11 cellular contexts compared by ENCODE assay signal in genomic region chr12:105352940-105353635, GRCh38. TPM values are rescaled to one million over a fixed set of nuclear protein-coding genes. Genes with fewer than 3 reads are reported as not detected.
DNase-seq lines count a peak whose midpoint lies in the region; ATAC-seq, FAIRE-seq and TF ChIP-seq lines count a peak whose summit lies in the region.
"Had no signal": no experiment of that assay in that cellular context is flagged by ENCODE, and none has a peak within 500 bp of the region (broad histone marks: within the 10 kb centered on the region; RNA-seq: fewer than 3 reads in every experiment).

No MANE protein-coding gene starts in this region.

- no peak for TF ChIP-seq POLR2A in body of pancreas (IDR thresholded peaks at IDR 0.05)

- H3K9me3 Mint-ChIP-seq in T-helper 2 cell treated with Interferon-gamma antibody and Interleukin-4, amounts not matched to agents 5 μg/mL and 100 μg/mL, for 36 hours: no peaks in the 10 kb centered on the region

- no peaks in the 10 kb centered on the region for H3K27me3 Mint-ChIP-seq in T-helper 2 cell treated with Interferon-gamma antibody and Interleukin-4, amounts not matched to agents 5 μg/mL and 100 μg/mL, for 36 hours (ENCODE audit: low read depth)

- peak; percentile 80 for ATAC-seq in body of pancreas
- peak; percentile 85 to 95 (median 89) for ATAC-seq in pancreas
- no peak for ATAC-seq in HG02759 (IDR thresholded peaks at IDR 0.05; ENCODE audit: unreplicated experiment)

- intact Hi-C loops in body of pancreas (cut with DNase I) (no loop called here), pancreas (cut with DNase I) (no loop called here)

- DNase-seq in EH (ENCODE audit: low read depth) (peak; percentile 50), LHCN-M2 (ENCODE audit: low read depth) (peak; percentile 19), body of pancreas (peak; percentile 31 to 62 (median 46)), pancreas (peak in 3 of 6 donors; percentile 35 to 59 (median 45)), OCI-M2 (lab: John Stamatoyannopoulos, UW; ENCODE audit: unreplicated experiment) (no peak), middle frontal gyrus (ENCODE audit: extremely low spot score, low spot score) (no peak)
- no peak for DNase-seq in T-helper 2 cell treated with Interferon-gamma antibody and Interleukin-4, amounts not matched to agents 5 μg/mL and 100 μg/mL, for 36 hours (ENCODE audit: low spot score)
- DNase-seq: naive B cell, NCI-H1930 had no signal

- H3K4me3 ChIP-seq in body of pancreas: no peak overlapping the region
- H3K4me3 ChIP-seq in pancreas: peak overlapping the region in 1 of 4 donors; percentile 3

- peaks cover 21% of the 10 kb centered on the region for H3K4me1 ChIP-seq in body of pancreas
- peaks cover 0 to 9% (median 7%) of the 10 kb centered on the region in 3 donors for H3K4me1 ChIP-seq in pancreas

- H3K4me3 Mint-ChIP-seq in T-helper 2 cell treated with Interferon-gamma antibody and Interleukin-4, amounts not matched to agents 5 μg/mL and 100 μg/mL, for 36 hours: no peak overlapping the region

- H3K27ac Mint-ChIP-seq in T-helper 2 cell treated with Interferon-gamma antibody and Interleukin-4, amounts not matched to agents 5 μg/mL and 100 μg/mL, for 36 hours: no peak overlapping the region

- peaks cover 67% of the 10 kb centered on the region for H3K4me1 Mint-ChIP-seq in T-helper 2 cell treated with Interferon-gamma antibody and Interleukin-4, amounts not matched to agents 5 μg/mL and 100 μg/mL, for 36 hours (ENCODE audit: low read depth)

- H3K36me3 ChIP-seq in body of pancreas (replicated peaks in 1 of 2; ENCODE audit: insufficient read depth in 1 of 2, low read depth in 2 of 2) (no peaks in the 10 kb centered on the region), pancreas (no peaks in the 10 kb centered on the region)

- peaks cover 56% of the 10 kb centered on the region for H3K36me3 Mint-ChIP-seq in T-helper 2 cell treated with Interferon-gamma antibody and Interleukin-4, amounts not matched to agents 5 μg/mL and 100 μg/mL, for 36 hours (ENCODE audit: low read depth)

- TF ChIP-seq CTCF in body of pancreas (IDR thresholded peaks at IDR 0.05) (no peak), pancreas (IDR thresholded peaks at IDR 0.05) (no peak)

- H3K27me3 ChIP-seq in body of pancreas (no peaks in the 10 kb centered on the region), pancreas (no peaks in the 10 kb centered on the region)

- no peaks in the 10 kb centered on the region for H3K9me3 ChIP-seq in body of pancreas
- no peaks in the 10 kb centered on the region for H3K9me3 ChIP-seq in pancreas

- peak overlapping the region; percentile 16 to 68 (median 52) for H3K27ac ChIP-seq in body of pancreas
- peak overlapping the region in 3 of 4 donors; percentile 28 to 46 (median 45) for H3K27ac ChIP-seq in pancreas

- FAIRE-seq in pancreas (lab: Jason Lieb, UNC): no peak
- FAIRE-seq: bronchial epithelial cell had no signal

- 39 to 44% methylated on average over 9 of the region's 9 CpGs for WGBS in body of pancreas, 2 donors
- 40 to 43% methylated on average over 9 of the region's 9 CpGs for WGBS in pancreas, 2 donors

RNA-seq across cellular contexts. Expression of gene C12orf75, which starts 22.6 kb away (rescaled TPM):
- total RNA-seq in LHCN-M2 (2014; rRNA removed): 238 and 300 TPM in 2 replicates
- 174 TPM for polyA plus RNA-seq in LHCN-M2 (2012)
- total RNA-seq in body of pancreas: 10 to 100 TPM; 39.2 to 57.6 TPM
- total RNA-seq in pancreas: 10 to 100 TPM; 20.2 to 68.1 (median 37.4) TPM
- polyA plus RNA-seq in pancreas: 100 to 1,000 TPM in 1 of 2 donors, 10 to 100 TPM in 1; 48.5 to 104 TPM

Comparison
In these comparisons a context has a peak if more than half of its experiments do, and no peak if none do; other contexts are left out.
1. DNase-seq: peak in EH (single experiment), LHCN-M2 (single experiment) and body of pancreas (4 of 4); none in OCI-M2 (single experiment), T-helper 2 cell treated with Interferon-gamma antibody and Interleukin-4, amounts not matched to agents 5 μg/mL and 100 μg/mL, for 36 hours (single experiment) and middle frontal gyrus (single experiment).